1 cellular context compared by ENCODE assay signal in the genomic region with DNA sequence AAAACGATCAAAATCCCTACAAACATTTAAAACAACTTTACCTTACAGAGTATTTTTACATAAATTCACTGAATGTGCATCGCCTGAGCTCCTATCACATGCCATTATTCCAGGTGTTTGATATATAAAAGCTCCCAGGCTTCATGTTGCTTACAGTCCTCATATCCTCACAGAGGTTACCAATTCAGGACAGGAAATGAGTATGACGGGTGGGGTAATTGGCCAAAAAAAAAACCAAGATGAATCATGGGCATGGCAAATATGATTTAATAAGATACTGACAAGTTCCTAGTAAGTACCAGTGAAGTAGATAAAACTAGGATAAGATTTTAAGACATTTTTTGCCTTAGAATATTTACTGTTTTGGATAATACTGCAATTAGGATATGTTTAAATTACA.
TF ChIP-seq lines count a peak whose summit lies in the region.

No MANE protein-coding gene starts in this region.

TF ChIP-seq in IMR-90, 13 proteins besides CTCF, POLR2A, EP300 and RAD21 (continued from another document):
- TF ChIP-seq, protein P1, sequence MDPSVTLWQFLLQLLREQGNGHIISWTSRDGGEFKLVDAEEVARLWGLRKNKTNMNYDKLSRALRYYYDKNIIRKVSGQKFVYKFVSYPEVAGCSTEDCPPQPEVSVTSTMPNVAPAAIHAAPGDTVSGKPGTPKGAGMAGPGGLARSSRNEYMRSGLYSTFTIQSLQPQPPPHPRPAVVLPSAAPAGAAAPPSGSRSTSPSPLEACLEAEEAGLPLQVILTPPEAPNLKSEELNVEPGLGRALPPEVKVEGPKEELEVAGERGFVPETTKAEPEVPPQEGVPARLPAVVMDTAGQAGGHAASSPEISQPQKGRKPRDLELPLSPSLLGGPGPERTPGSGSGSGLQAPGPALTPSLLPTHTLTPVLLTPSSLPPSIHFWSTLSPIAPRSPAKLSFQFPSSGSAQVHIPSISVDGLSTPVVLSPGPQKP (IDR thresholded peaks at IDR 0.05; ENCODE audit: borderline replicate concordance, low read depth, low read length): no peak
- no peak for TF ChIP-seq FOS (IDR thresholded peaks at IDR 0.05; ENCODE audit: low read depth, low read length)
- TF ChIP-seq, protein P2, sequence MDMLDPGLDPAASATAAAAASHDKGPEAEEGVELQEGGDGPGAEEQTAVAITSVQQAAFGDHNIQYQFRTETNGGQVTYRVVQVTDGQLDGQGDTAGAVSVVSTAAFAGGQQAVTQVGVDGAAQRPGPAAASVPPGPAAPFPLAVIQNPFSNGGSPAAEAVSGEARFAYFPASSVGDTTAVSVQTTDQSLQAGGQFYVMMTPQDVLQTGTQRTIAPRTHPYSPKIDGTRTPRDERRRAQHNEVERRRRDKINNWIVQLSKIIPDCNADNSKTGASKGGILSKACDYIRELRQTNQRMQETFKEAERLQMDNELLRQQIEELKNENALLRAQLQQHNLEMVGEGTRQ (IDR thresholded peaks at IDR 0.05; ENCODE audit: low read depth, low read length): no peak
- TF ChIP-seq MAZ (IDR thresholded peaks at IDR 0.05; ENCODE audit: borderline replicate concordance, low read depth, low read length): no peak
- TF ChIP-seq MAFK (IDR thresholded peaks at IDR 0.05; ENCODE audit: low read depth, low read length): no peak
- TF ChIP-seq CHD1 (IDR thresholded peaks at IDR 0.05; ENCODE audit: low read depth, low read length): no peak
- TF ChIP-seq MXI1 (IDR thresholded peaks at IDR 0.05; ENCODE audit: borderline replicate concordance, low read depth, low read length): no peak
